In the genomic region with DNA sequence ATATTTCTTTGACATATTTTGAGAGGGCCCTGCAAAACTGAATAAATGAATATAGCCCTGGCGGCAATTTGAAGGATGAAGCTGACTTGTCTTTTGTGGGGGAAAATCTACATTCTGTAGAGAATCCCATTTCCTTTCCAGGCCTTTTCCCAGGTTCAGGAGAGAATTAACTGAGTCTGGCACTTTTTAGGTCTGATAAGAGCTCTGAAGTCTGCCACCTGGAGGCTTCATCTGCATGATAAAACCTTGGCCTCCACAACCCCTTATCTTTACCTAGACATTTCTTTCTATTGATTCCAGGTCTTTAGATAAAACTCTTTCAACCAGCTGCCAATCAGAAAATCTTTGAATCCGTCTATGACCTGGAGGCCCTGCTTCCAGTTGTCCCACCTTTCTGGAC, we compare ENCODE assay signal across 30 cellular contexts.
"Had no signal": no experiment of that assay in that cellular context is flagged by ENCODE, and none has a peak within 500 bp of the region (broad histone marks: within the 10 kb centered on the region; RNA-seq: fewer than 3 reads in every experiment).

No MANE protein-coding gene starts in this region.

- H3K27me3 ChIP-seq: esophagus muscularis mucosa, foreskin keratinocyte, gastroesophageal sphincter, heart right ventricle, neutrophil, right atrium auricular region, sigmoid colon, transverse colon had no signal

- H3K36me3 ChIP-seq: esophagus muscularis mucosa, gastroesophageal sphincter, heart right ventricle, neutrophil, prostate gland, right atrium auricular region, sigmoid colon, thoracic aorta, transverse colon had no signal

- H3K4me3 ChIP-seq: esophagus muscularis mucosa, gastroesophageal sphincter, heart right ventricle, lung, mucosa of descending colon, prostate gland, right atrium auricular region, sigmoid colon, thoracic aorta, transverse colon had no signal

- H3K4me3 Mint-ChIP-seq: effector memory CD8-positive, alpha-beta T cell; immature natural killer cell; memory B cell; mesothelial cell of epicardium; naive B cell; natural killer cell treated with Interleukin-12 subunit alpha and Interleukin-12 subunit beta and Interleukin-15 and Interleukin-18, amount 100 ng/mL, for 72 hours; neural crest cell; stimulated activated effector memory CD8-positive, alpha-beta T cell treated with anti-CD3 and anti-CD28 coated beads, Interleukin-12 subunit alpha, Interleukin-12 subunit beta, amount 100 ng/mL, for 72 hours had no signal

- ATAC-seq: effector memory CD8-positive, alpha-beta T cell; foreskin keratinocyte; gastroesophageal sphincter; heart right ventricle; mucosa of descending colon; natural killer cell treated with Interleukin-12 subunit alpha and Interleukin-12 subunit beta and Interleukin-15 and Interleukin-18, amount 100 ng/mL, for 72 hours; stimulated activated effector memory CD8-positive, alpha-beta T cell treated with anti-CD3 and anti-CD28 coated beads, Interleukin-12 subunit alpha, Interleukin-12 subunit beta, amount 100 ng/mL, for 72 hours had no signal

- H3K36me3 Mint-ChIP-seq: immature natural killer cell; memory B cell; mesothelial cell of epicardium; naive B cell; natural killer cell treated with Interleukin-12 subunit alpha and Interleukin-12 subunit beta and Interleukin-15 and Interleukin-18, amount 100 ng/mL, for 72 hours; stimulated activated effector memory CD8-positive, alpha-beta T cell treated with anti-CD3 and anti-CD28 coated beads, Interleukin-12 subunit alpha, Interleukin-12 subunit beta, amount 100 ng/mL, for 72 hours had no signal

- H3K27ac ChIP-seq: esophagus muscularis mucosa, foreskin keratinocyte, gastroesophageal sphincter, heart right ventricle, neutrophil, parathyroid adenoma, prostate gland, right atrium auricular region, sigmoid colon, thoracic aorta, transverse colon had no signal

- H3K4me1 ChIP-seq: esophagus muscularis mucosa, foreskin keratinocyte, gastroesophageal sphincter, parathyroid adenoma, prostate gland, right atrium auricular region, sigmoid colon, transverse colon had no signal

- H3K9ac ChIP-seq: parathyroid adenoma had no signal

- H3K27ac Mint-ChIP-seq: effector memory CD8-positive, alpha-beta T cell; immature natural killer cell; memory B cell; mesothelial cell of epicardium; natural killer cell treated with Interleukin-12 subunit alpha and Interleukin-12 subunit beta and Interleukin-15 and Interleukin-18, amount 100 ng/mL, for 72 hours; stimulated activated effector memory CD8-positive, alpha-beta T cell treated with anti-CD3 and anti-CD28 coated beads, Interleukin-12 subunit alpha, Interleukin-12 subunit beta, amount 100 ng/mL, for 72 hours had no signal

- H3K79me2 ChIP-seq: parathyroid adenoma had no signal

- H3K9me3 ChIP-seq: esophagus muscularis mucosa, gastroesophageal sphincter, heart right ventricle, mucosa of descending colon, neutrophil, prostate gland, right atrium auricular region, sigmoid colon, thoracic aorta, transverse colon had no signal

- H2AFZ ChIP-seq: parathyroid adenoma had no signal

- H3K9me3 Mint-ChIP-seq: effector memory CD8-positive, alpha-beta T cell; memory B cell; mesothelial cell of epicardium; stimulated activated effector memory CD8-positive, alpha-beta T cell treated with anti-CD3 and anti-CD28 coated beads, Interleukin-12 subunit alpha, Interleukin-12 subunit beta, amount 100 ng/mL, for 72 hours had no signal

- H3K4me1 Mint-ChIP-seq: immature natural killer cell; memory B cell; naive B cell; neural crest cell; stimulated activated effector memory CD8-positive, alpha-beta T cell treated with anti-CD3 and anti-CD28 coated beads, Interleukin-12 subunit alpha, Interleukin-12 subunit beta, amount 100 ng/mL, for 72 hours had no signal

- H3K27me3 Mint-ChIP-seq: memory B cell, naive B cell had no signal

- DNase-seq: cerebellar nuclear complex; cortex of kidney; effector memory CD8-positive, alpha-beta T cell; foreskin keratinocyte; glutamatergic neuron; heart right ventricle; hippocampal formation; immature natural killer cell; islet precursor cell; mucosa of descending colon; naive B cell; sigmoid colon; stimulated activated CD4-positive, alpha-beta T cell treated with anti-CD3 and anti-CD28 coated beads, Interleukin-2, amount 100 ng/mL, for 24 hours; stimulated activated CD4-positive, alpha-beta T cell treated with anti-CD3 and anti-CD28 coated beads, Interleukin-4, amount 100 ng/mL, for 24 hours; stimulated activated naive CD4-positive, alpha-beta T cell treated with Interleukin-2 at 50 U/mL for 16 hours; substantia nigra; transverse colon had no signal
